In genomic region chr1:241895013-241895412, GRCh38 we compare ENCODE assay signal across 11 cellular contexts.
DNase-seq lines count a peak whose midpoint lies in the region; ATAC-seq lines count a peak whose summit lies in the region.
"Had no signal": no experiment of that assay in that cellular context is flagged by ENCODE, and none has a peak within 500 bp of the region (broad histone marks: within the 10 kb centered on the region; RNA-seq: fewer than 3 reads in every experiment).

No MANE protein-coding gene starts in this region.

- peak; percentile 45 to 76 for DNase-seq in NOMO-1 (lab: John Stamatoyannopoulos, UW; ENCODE audit: unreplicated experiment in 2 of 2)
- no peak for DNase-seq in activated T-cell treated with anti-CD3 and anti-CD28 coated beads for 4 hours
- no peak for DNase-seq in NCI-H187 treated with DMSO at 0.1 percent for 48 hours (lab: John Stamatoyannopoulos, UW)
- DNase-seq in GM19240 (ENCODE audit: insufficient read length, low spot score): no peak
- no peak for DNase-seq in UCSD-AML1 (lab: John Stamatoyannopoulos, UW; ENCODE audit: unreplicated experiment)
- DNase-seq: hippocampal formation, Karpas-422, NCI-H524 treated with DMSO at 0.1 percent for 48 hours had no signal

- ATAC-seq in GM18499 (IDR thresholded peaks at IDR 0.05; ENCODE audit: insufficient read depth, unreplicated experiment) (peak; percentile 65), GM21367 (IDR thresholded peaks at IDR 0.05; ENCODE audit: unreplicated experiment) (peak; percentile 51), HG03066 (IDR thresholded peaks at IDR 0.05; ENCODE audit: low read depth, unreplicated experiment) (peak; percentile 74)

Comparison
In these comparisons a context has a peak if more than half of its experiments do, and no peak if none do; other contexts are left out.
1. DNase-seq: peak in NOMO-1 (2 of 2); none in activated T-cell treated with anti-CD3 and anti-CD28 coated beads for 4 hours (single experiment), NCI-H187 treated with DMSO at 0.1 percent for 48 hours (single experiment), GM19240 (single experiment) and UCSD-AML1 (single experiment).
2. Peak in every context shown above with its lines, with median percentiles within 50 percentile points of each other: ATAC-seq.